8 cellular contexts compared by ENCODE assay signal in genomic region chr19:2887391-2887914, GRCh38. TPM values are rescaled to one million over a fixed set of nuclear protein-coding genes. Genes with fewer than 3 reads are reported as not detected.
DNase-seq lines count a peak whose midpoint lies in the region; ATAC-seq and TF ChIP-seq lines count a peak whose summit lies in the region.

No MANE protein-coding gene starts in this region.

- H3K4me1 ChIP-seq in Karpas-422 (ENCODE audit: low read length) (no peaks in the 10 kb centered on the region), lower lobe of right lung (peaks cover 9% of the 10 kb centered on the region), aorta (ENCODE audit: control insufficient read depth in 1 of 2, insufficient read depth in 2 of 2, low read length in 2 of 2) (no peaks in the 10 kb centered on the region)

- no peak for DNase-seq in activated CD4-positive, alpha-beta T cell treated with anti-CD3 and anti-CD28 coated beads for 36 hours
- no peak for DNase-seq in activated CD4-positive, alpha-beta T cell treated with anti-CD3 and anti-CD28 coated beads for 48 hours
- DNase-seq in Karpas-422 (peak; percentile 80), OCI-M2 (lab: John Stamatoyannopoulos, UW; ENCODE audit: unreplicated experiment) (peak; percentile 53), choroid plexus epithelial cell (ENCODE audit: low read depth) (peak; percentile 85), lower lobe of right lung (no peak), aorta (peak in 1 of 2 donors; percentile 17)

- H4K20me1 ChIP-seq in Karpas-422 (ENCODE audit: insufficient read depth, low read depth, low read length): no peaks in the 10 kb centered on the region

- CTCF ChIA-PET in activated CD4-positive, alpha-beta T cell treated with anti-CD3 and anti-CD28 coated beads for 36 hours (lab: Charles Lee): interaction anchor here (0.6 to 3.2 kb wide), 18 partner anchors 9 to 247 kb away, joined by 3 to 15 read pairs (median 4); partner anchors contain the start of gene THOP1

- H3K27ac ChIP-seq in Karpas-422 (ENCODE audit: low read length): no peak overlapping the region
- H3K27ac ChIP-seq in lower lobe of right lung: no peak overlapping the region
- H3K27ac ChIP-seq in aorta (ENCODE audit: low read depth in 1 of 2, low read length in 2 of 2): no peak overlapping the region

- H3K27me3 Mint-ChIP-seq in activated CD4-positive, alpha-beta T cell treated with anti-CD3 and anti-CD28 coated beads for 36 hours: no peaks in the 10 kb centered on the region

- H3K27ac Mint-ChIP-seq in activated CD4-positive, alpha-beta T cell treated with anti-CD3 and anti-CD28 coated beads for 36 hours: peak overlapping the region; percentile 2

- no peaks in the 10 kb centered on the region for H3K36me3 Mint-ChIP-seq in activated CD4-positive, alpha-beta T cell treated with anti-CD3 and anti-CD28 coated beads for 36 hours (ENCODE audit: low read depth)

- no peak overlapping the region for H3K4me3 Mint-ChIP-seq in activated CD4-positive, alpha-beta T cell treated with anti-CD3 and anti-CD28 coated beads for 36 hours

- H3K27me3 ChIP-seq in Karpas-422 (ENCODE audit: low read length): no peaks in the 10 kb centered on the region
- no peaks in the 10 kb centered on the region for H3K27me3 ChIP-seq in lower lobe of right lung (ENCODE audit: low read depth)
- H3K27me3 ChIP-seq in aorta (ENCODE audit: control insufficient read depth in 1 of 2, insufficient read depth in 2 of 2, low read length in 1 of 2): no peaks in the 10 kb centered on the region

- H3K9me3 Mint-ChIP-seq in activated CD4-positive, alpha-beta T cell treated with anti-CD3 and anti-CD28 coated beads for 36 hours (ENCODE audit: low read depth): no peaks in the 10 kb centered on the region

- WGBS in aorta, 2 donors: 18 to 19% methylated on average over 9 of the region's 9 CpGs

- H3K79me2 ChIP-seq in Karpas-422 (ENCODE audit: low read length): no peaks in the 10 kb centered on the region

- H3K9me3 ChIP-seq in Karpas-422 (ENCODE audit: low read length): no peaks in the 10 kb centered on the region
- H3K9me3 ChIP-seq in lower lobe of right lung: no peaks in the 10 kb centered on the region
- H3K9me3 ChIP-seq in aorta (ENCODE audit: control insufficient read depth, low read length): no peaks in the 10 kb centered on the region

- intact Hi-C loops in activated CD4-positive, alpha-beta T cell treated with anti-CD3 and anti-CD28 coated beads for 36 hours (cut with DNase I, micrococcal nuclease): no loop called here
- intact Hi-C loops in lower lobe of right lung (cut with DNase I): no loop called here
- intact Hi-C loops in aorta (cut with DNase I): loop anchor here (5.0 to 10.0 kb wide), 2 partner anchors 275 to 277 kb away; no protein-coding TSS in a partner anchor

- peaks cover 5% of the 10 kb centered on the region for H3K4me1 Mint-ChIP-seq in activated CD4-positive, alpha-beta T cell treated with anti-CD3 and anti-CD28 coated beads for 36 hours

- TF ChIP-seq CTCF in choroid plexus epithelial cell (conservative IDR thresholded peaks at IDR 0.05; ENCODE audit: low read depth, low read length): peak; percentile 59
- peak; percentile 70 for TF ChIP-seq CTCF in lower lobe of right lung (IDR thresholded peaks at IDR 0.05)

- H3K9me2 ChIP-seq in Karpas-422 (replicated peaks; ENCODE audit: insufficient read depth, low read length): no peaks in the 10 kb centered on the region

- no peak overlapping the region for H3K4me3 ChIP-seq in Karpas-422 (ENCODE audit: low read length)
- H3K4me3 ChIP-seq in choroid plexus epithelial cell (ENCODE audit: low read depth, low read length): no peak overlapping the region
- H3K4me3 ChIP-seq in lower lobe of right lung: no peak overlapping the region
- H3K4me3 ChIP-seq in aorta (ENCODE audit: low read length in 2 of 2): no peak overlapping the region

- no peak overlapping the region for H3K9ac ChIP-seq in Karpas-422 (ENCODE audit: low read length)

- H3K4me2 ChIP-seq in Karpas-422 (ENCODE audit: low read depth, low read length, poor library complexity, severe bottlenecking): no peak overlapping the region

- H3K36me3 ChIP-seq in Karpas-422 (ENCODE audit: insufficient read depth, low read length) (no peaks in the 10 kb centered on the region), lower lobe of right lung (no peaks in the 10 kb centered on the region), aorta (ENCODE audit: control insufficient read depth in 1 of 2, insufficient read depth in 2 of 2, low read length in 1 of 2) (no peaks in the 10 kb centered on the region)

- H2AFZ ChIP-seq in Karpas-422 (ENCODE audit: low read length): no peak overlapping the region

- ATAC-seq in activated CD4-positive, alpha-beta T cell treated with anti-CD3 and anti-CD28 coated beads for 36 hours: peak; percentile 66
- ATAC-seq in lower lobe of right lung: peak; percentile 80 to 84
- peak; percentile 59 for ATAC-seq in aorta (ENCODE audit: low FRiP score)
- ATAC-seq in HG03159 (IDR thresholded peaks at IDR 0.05; ENCODE audit: unreplicated experiment): no peak

- POLR2A ChIA-PET in activated CD4-positive, alpha-beta T cell treated with anti-CD3 and anti-CD28 coated beads for 36 hours (lab: Charles Lee): no interaction called here

RNA-seq across cellular contexts. Expression of gene ZNF57, which starts 13.3 kb away (rescaled TPM):
- total RNA-seq in activated CD4-positive, alpha-beta T cell treated with anti-CD3 and anti-CD28 coated beads for 36 hours: 1 to 10 TPM; 5.9 to 7.1 TPM
- 1.0 and 3.3 TPM in 2 replicates for total RNA-seq in Karpas-422 (2014; rRNA removed; shearing (Covaris generic); ENCODE audit: low replicate concordance)
- total RNA-seq in lower lobe of right lung (5.1 TPM), aorta (1 to 10 TPM; 2.7 to 4.1 TPM)
- polyA plus RNA-seq in aorta: 1 to 10 TPM; 2.5 to 3.3 TPM

RNA-seq across cellular contexts. Expression of gene ZNF556, which starts 20.3 kb away (rescaled TPM):
- total RNA-seq in activated CD4-positive, alpha-beta T cell treated with anti-CD3 and anti-CD28 coated beads for 36 hours: not detected
- not detected in 2 replicates for total RNA-seq in Karpas-422 (2014; rRNA removed; shearing (Covaris generic); ENCODE audit: low replicate concordance)
- total RNA-seq in lower lobe of right lung: not detected
- under 1 TPM in 1 of 2 donors, not detected in 1; 0.16 TPM for total RNA-seq in aorta
- polyA plus RNA-seq in aorta: not detected

RNA-seq across cellular contexts. Expression of gene ZNF555, which starts 46.2 kb away (rescaled TPM):
- total RNA-seq in activated CD4-positive, alpha-beta T cell treated with anti-CD3 and anti-CD28 coated beads for 36 hours: 1 to 10 TPM; 1.9 TPM
- 1.4 TPM in 2 replicates for total RNA-seq in Karpas-422 (2014; rRNA removed; shearing (Covaris generic); ENCODE audit: low replicate concordance)
- total RNA-seq in lower lobe of right lung (7.7 TPM), aorta (1 to 10 TPM; 8.1 to 9.5 TPM)
- polyA plus RNA-seq in aorta: 1 to 10 TPM; 1.8 to 2.1 TPM

RNA-seq across cellular contexts. Expression of gene ZNF77, which starts 57.3 kb away (rescaled TPM):
- total RNA-seq in activated CD4-positive, alpha-beta T cell treated with anti-CD3 and anti-CD28 coated beads for 36 hours: 1 to 10 TPM; 4.3 to 4.8 TPM
- total RNA-seq in Karpas-422 (2014; rRNA removed; shearing (Covaris generic); ENCODE audit: low replicate concordance): not detected in 2 replicates
- 5.3 TPM for total RNA-seq in lower lobe of right lung
- total RNA-seq in aorta: 1 to 10 TPM; 4.1 to 4.5 TPM
- polyA plus RNA-seq in aorta: 1 to 10 TPM; 1.3 to 3.1 TPM

Comparison
In these comparisons a context has a peak if more than half of its experiments do, and no peak if none do; other contexts are left out.
1. DNase-seq: peak in Karpas-422 (single experiment), OCI-M2 (single experiment) and choroid plexus epithelial cell (single experiment); none in activated CD4-positive, alpha-beta T cell treated with anti-CD3 and anti-CD28 coated beads for 36 hours (single experiment), activated CD4-positive, alpha-beta T cell treated with anti-CD3 and anti-CD28 coated beads for 48 hours (single experiment) and lower lobe of right lung (single experiment).
2. intact Hi-C loops: an anchor here in aorta (5.0 to 10.0 kb wide); none called in activated CD4-positive, alpha-beta T cell treated with anti-CD3 and anti-CD28 coated beads for 36 hours and lower lobe of right lung.